In the genomic region with DNA sequence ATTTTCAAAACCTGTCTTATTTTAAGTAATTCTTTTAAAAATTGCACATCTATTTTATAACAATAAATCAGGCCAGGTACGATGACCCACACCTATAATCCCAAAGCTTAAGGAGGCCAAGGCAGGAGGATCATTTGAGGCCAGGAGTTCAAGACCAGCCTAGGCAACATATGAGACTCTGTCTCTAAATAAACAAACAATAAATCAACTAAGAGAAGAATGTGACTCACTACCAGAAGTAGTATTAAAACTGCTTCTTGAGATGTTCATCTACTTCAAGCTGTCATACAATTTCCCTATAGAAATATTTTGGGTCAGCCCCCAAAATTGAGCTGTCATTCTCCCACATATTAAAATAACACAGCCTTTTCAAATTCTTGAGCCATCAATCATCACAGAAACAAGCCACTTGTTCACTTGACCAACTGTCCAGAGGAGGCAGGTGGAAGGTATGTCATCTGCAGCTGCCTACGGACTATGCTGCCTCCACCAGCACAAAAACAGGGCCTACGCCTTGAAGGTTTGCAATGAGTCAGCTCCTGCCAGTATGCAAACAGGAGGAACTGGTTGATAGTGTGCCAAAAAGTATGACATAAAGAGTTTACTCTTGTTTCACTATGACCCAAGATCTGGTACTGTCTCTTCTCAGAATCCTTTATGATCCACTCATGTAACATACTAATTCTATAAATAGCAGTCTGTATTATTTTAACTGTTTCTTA, we compare ENCODE assay signal across 1 cellular context.
TF ChIP-seq lines count a peak whose summit lies in the region.

No MANE protein-coding gene starts in this region.

TF ChIP-seq in K562, 482 proteins besides CTCF, POLR2A, EP300 and RAD21 (continued from another document and continues in another):
- TF ChIP-seq HMBOX1 (IDR thresholded peaks at IDR 0.05) = peak; percentile 50; the same call in 1 of the 2 replicates
- peak; percentile 43; the same call in 1 of the 2 replicates for TF ChIP-seq BACH1 (tag; IDR thresholded peaks at IDR 0.05)
- TF ChIP-seq PHTF2 (CRISPR knock-in tag; IDR thresholded peaks at IDR 0.05) = no peak
- TF ChIP-seq HMGXB4 (CRISPR knock-in tag; IDR thresholded peaks at IDR 0.05) = no peak
- no peak for TF ChIP-seq BCL6 (CRISPR knock-in tag; IDR thresholded peaks at IDR 0.05)
- TF ChIP-seq ELF1 (tag; IDR thresholded peaks at IDR 0.05) = no peak
- peak; percentile 90 for TF ChIP-seq JUND (IDR thresholded peaks at IDR 0.05; ENCODE audit: borderline replicate concordance, low read depth, low read length)
- peak; percentile 93 for TF ChIP-seq JUND (tag; IDR thresholded peaks at IDR 0.05; ENCODE audit: borderline replicate concordance, low read depth, low read length)
- TF ChIP-seq ZKSCAN1 (IDR thresholded peaks at IDR 0.05; ENCODE audit: low read depth, low read length) = 0 out of 2 replicates have a peak, but pooled peaks have one; percentile 31
- TF ChIP-seq MTA2 (IDR thresholded peaks at IDR 0.05; ENCODE audit: low read depth) = no peak
- peak; percentile 34; the same call in 1 of the 2 replicates for TF ChIP-seq CBFA2T2 (conservative IDR thresholded peaks at IDR 0.05)
- TF ChIP-seq MECOM (CRISPR knock-in tag; IDR thresholded peaks at IDR 0.05) = no peak
- 0 out of 2 replicates have a peak, but pooled peaks have one; percentile 46 for TF ChIP-seq FOXJ2 (tag; IDR thresholded peaks at IDR 0.05)
- 0 out of 4 replicates have a peak, but pooled peaks of 1 of the 2 experiments have one; percentile 37 for TF ChIP-seq ARNT (IDR thresholded peaks at IDR 0.05)
- peak; percentile 64 for TF ChIP-seq CBFA2T3 (IDR thresholded peaks at IDR 0.05)
- TF ChIP-seq ZFX (CRISPR knock-in tag; IDR thresholded peaks at IDR 0.05) = peak; percentile 44
- no peak for TF ChIP-seq PHF8 (IDR thresholded peaks at IDR 0.05; ENCODE audit: borderline replicate concordance, low read length)
- TF ChIP-seq IRF9 (tag; IDR thresholded peaks at IDR 0.05) = no peak
- peak; percentile 73; the same call in 1 of the 2 replicates for TF ChIP-seq MEF2A (IDR thresholded peaks at IDR 0.05; ENCODE audit: control insufficient read depth, low read depth, low read length)
- no peak for TF ChIP-seq NR4A1 (CRISPR knock-in tag; IDR thresholded peaks at IDR 0.05)
- TF ChIP-seq NR4A1 (tag; IDR thresholded peaks at IDR 0.05) = no peak
- TF ChIP-seq POLR2AphosphoS5 (IDR thresholded peaks at IDR 0.05; ENCODE audit: control insufficient read depth, insufficient read depth, low read depth, low read length) = no peak
- TF ChIP-seq NCOA1 (IDR thresholded peaks at IDR 0.05; ENCODE audit: low read depth) = peak; percentile 12; the same call in 1 of the 2 replicates
- TF ChIP-seq MITF (IDR thresholded peaks at IDR 0.05) = no peak
- peak; percentile 79 for TF ChIP-seq SMARCA4 (IDR thresholded peaks at IDR 0.05)
- no peak for TF ChIP-seq ZNF280A (IDR thresholded peaks at IDR 0.05; ENCODE audit: low read depth, partially characterized antibody)
- TF ChIP-seq ZNF143 (CRISPR knock-in tag; IDR thresholded peaks at IDR 0.05) = no peak
- peak in 1 of 2 experiments; percentile 56; a peak in 2 of 4 replicates for TF ChIP-seq TRIM24 (IDR thresholded peaks at IDR 0.05)
- peak; percentile 91 for TF ChIP-seq NFE2 (IDR thresholded peaks at IDR 0.05; ENCODE audit: low read depth)
- TF ChIP-seq, protein P1, sequence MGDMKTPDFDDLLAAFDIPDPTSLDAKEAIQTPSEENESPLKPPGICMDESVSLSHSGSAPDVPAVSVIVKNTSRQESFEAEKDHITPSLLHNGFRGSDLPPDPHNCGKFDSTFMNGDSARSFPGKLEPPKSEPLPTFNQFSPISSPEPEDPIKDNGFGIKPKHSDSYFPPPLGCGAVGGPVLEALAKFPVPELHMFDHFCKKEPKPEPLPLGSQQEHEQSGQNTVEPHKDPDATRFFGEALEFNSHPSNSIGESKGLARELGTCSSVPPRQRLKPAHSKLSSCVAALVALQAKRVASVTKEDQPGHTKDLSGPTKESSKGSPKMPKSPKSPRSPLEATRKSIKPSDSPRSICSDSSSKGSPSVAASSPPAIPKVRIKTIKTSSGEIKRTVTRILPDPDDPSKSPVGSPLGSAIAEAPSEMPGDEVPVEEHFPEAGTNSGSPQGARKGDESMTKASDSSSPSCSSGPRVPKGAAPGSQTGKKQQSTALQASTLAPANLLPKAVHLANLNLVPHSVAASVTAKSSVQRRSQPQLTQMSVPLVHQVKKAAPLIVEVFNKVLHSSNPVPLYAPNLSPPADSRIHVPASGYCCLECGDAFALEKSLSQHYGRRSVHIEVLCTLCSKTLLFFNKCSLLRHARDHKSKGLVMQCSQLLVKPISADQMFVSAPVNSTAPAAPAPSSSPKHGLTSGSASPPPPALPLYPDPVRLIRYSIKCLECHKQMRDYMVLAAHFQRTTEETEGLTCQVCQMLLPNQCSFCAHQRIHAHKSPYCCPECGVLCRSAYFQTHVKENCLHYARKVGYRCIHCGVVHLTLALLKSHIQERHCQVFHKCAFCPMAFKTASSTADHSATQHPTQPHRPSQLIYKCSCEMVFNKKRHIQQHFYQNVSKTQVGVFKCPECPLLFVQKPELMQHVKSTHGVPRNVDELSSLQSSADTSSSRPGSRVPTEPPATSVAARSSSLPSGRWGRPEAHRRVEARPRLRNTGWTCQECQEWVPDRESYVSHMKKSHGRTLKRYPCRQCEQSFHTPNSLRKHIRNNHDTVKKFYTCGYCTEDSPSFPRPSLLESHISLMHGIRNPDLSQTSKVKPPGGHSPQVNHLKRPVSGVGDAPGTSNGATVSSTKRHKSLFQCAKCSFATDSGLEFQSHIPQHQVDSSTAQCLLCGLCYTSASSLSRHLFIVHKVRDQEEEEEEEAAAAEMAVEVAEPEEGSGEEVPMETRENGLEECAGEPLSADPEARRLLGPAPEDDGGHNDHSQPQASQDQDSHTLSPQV (IDR thresholded peaks at IDR 0.05) = peak; percentile 59
- TF ChIP-seq CEBPG (CRISPR knock-in tag; IDR thresholded peaks at IDR 0.05) = no peak
- TF ChIP-seq CEBPG (tag; conservative IDR thresholded peaks at IDR 0.05 in 1 of 2, IDR thresholded peaks at IDR 0.05 in 1 of 2) = 0 out of 4 replicates have a peak, but pooled peaks of 1 of the 2 experiments have one; percentile 13
- peak; percentile 40; the same call in 1 of the 2 replicates for TF ChIP-seq EGR1 (conservative IDR thresholded peaks at IDR 0.05)
- no peak for TF ChIP-seq RAD51 (IDR thresholded peaks at IDR 0.05; ENCODE audit: borderline replicate concordance, low read depth)
- no peak for TF ChIP-seq GABPB1 (CRISPR knock-in tag; IDR thresholded peaks at IDR 0.05)
- TF ChIP-seq MYNN (IDR thresholded peaks at IDR 0.05) = peak; percentile 42; the same call in 1 of the 2 replicates
- TF ChIP-seq MYNN (CRISPR knock-in tag; IDR thresholded peaks at IDR 0.05) = no peak
- peak; percentile 91 for TF ChIP-seq MEIS2 (IDR thresholded peaks at IDR 0.05; ENCODE audit: partially characterized antibody)
- TF ChIP-seq ATF1 (CRISPR knock-in tag; IDR thresholded peaks at IDR 0.05) = no peak
- TF ChIP-seq ATF1 (tag; IDR thresholded peaks at IDR 0.05) = peak; percentile 58
- no peak for TF ChIP-seq PPARD (CRISPR knock-in tag; IDR thresholded peaks at IDR 0.05)
- peak in 1 of 2 experiments; percentile 81; a peak in 2 of 4 replicates for TF ChIP-seq TEAD1 (CRISPR knock-in tag; IDR thresholded peaks at IDR 0.05)
- TF ChIP-seq, protein P2, sequence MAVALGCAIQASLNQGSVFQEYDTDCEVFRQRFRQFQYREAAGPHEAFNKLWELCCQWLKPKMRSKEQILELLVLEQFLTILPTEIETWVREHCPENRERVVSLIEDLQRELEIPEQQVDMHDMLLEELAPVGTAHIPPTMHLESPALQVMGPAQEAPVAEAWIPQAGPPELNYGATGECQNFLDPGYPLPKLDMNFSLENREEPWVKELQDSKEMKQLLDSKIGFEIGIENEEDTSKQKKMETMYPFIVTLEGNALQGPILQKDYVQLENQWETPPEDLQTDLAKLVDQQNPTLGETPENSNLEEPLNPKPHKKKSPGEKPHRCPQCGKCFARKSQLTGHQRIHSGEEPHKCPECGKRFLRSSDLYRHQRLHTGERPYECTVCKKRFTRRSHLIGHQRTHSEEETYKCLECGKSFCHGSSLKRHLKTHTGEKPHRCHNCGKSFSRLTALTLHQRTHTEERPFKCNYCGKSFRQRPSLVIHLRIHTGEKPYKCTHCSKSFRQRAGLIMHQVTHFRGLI (CRISPR knock-in tag; IDR thresholded peaks at IDR 0.05) = no peak
- peak; percentile 72 for TF ChIP-seq ARID1B (IDR thresholded peaks at IDR 0.05)
- TF ChIP-seq KDM1A (IDR thresholded peaks at IDR 0.05) = 0 out of 4 replicates have a peak, but pooled peaks of 1 of the 2 experiments have one; percentile 3
- TF ChIP-seq ZFP36 (IDR thresholded peaks at IDR 0.05; ENCODE audit: low read depth, low read length, partially characterized antibody) = peak; percentile 18
- TF ChIP-seq, protein P3, sequence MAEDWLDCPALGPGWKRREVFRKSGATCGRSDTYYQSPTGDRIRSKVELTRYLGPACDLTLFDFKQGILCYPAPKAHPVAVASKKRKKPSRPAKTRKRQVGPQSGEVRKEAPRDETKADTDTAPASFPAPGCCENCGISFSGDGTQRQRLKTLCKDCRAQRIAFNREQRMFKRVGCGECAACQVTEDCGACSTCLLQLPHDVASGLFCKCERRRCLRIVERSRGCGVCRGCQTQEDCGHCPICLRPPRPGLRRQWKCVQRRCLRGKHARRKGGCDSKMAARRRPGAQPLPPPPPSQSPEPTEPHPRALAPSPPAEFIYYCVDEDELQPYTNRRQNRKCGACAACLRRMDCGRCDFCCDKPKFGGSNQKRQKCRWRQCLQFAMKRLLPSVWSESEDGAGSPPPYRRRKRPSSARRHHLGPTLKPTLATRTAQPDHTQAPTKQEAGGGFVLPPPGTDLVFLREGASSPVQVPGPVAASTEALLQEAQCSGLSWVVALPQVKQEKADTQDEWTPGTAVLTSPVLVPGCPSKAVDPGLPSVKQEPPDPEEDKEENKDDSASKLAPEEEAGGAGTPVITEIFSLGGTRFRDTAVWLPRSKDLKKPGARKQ (CRISPR knock-in tag; IDR thresholded peaks at IDR 0.05) = no peak
- peak; percentile 65; the same call in 1 of the 2 replicates for TF ChIP-seq SMARCE1 (IDR thresholded peaks at IDR 0.05)
- TF ChIP-seq TCF3 (CRISPR knock-in tag; IDR thresholded peaks at IDR 0.05) = peak; percentile 17; the same call in 1 of the 2 replicates
- no peak for TF ChIP-seq MCM3 (IDR thresholded peaks at IDR 0.05)
- TF ChIP-seq ATF7 (IDR thresholded peaks at IDR 0.05) = peak; percentile 82
- TF ChIP-seq, protein P4, sequence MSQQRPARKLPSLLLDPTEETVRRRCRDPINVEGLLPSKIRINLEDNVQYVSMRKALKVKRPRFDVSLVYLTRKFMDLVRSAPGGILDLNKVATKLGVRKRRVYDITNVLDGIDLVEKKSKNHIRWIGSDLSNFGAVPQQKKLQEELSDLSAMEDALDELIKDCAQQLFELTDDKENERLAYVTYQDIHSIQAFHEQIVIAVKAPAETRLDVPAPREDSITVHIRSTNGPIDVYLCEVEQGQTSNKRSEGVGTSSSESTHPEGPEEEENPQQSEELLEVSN (IDR thresholded peaks at IDR 0.05; ENCODE audit: borderline replicate concordance in 1 of 2, extremely low read depth in 1 of 2, insufficient read depth in 1 of 2, insufficient read length in 1 of 2, low read depth in 1 of 2, low read length in 1 of 2, poor library complexity in 1 of 2, severe bottlenecking in 1 of 2) = no peak
- no peak for TF ChIP-seq MED1 (CRISPR knock-in tag; IDR thresholded peaks at IDR 0.05; ENCODE audit: borderline replicate concordance)
- no peak for TF ChIP-seq U2AF1 (optimal IDR thresholded peaks at IDR 0.05; ENCODE audit: low read depth, low read length)
